ENCODE assay signal across 18 cellular contexts in the genomic region with DNA sequence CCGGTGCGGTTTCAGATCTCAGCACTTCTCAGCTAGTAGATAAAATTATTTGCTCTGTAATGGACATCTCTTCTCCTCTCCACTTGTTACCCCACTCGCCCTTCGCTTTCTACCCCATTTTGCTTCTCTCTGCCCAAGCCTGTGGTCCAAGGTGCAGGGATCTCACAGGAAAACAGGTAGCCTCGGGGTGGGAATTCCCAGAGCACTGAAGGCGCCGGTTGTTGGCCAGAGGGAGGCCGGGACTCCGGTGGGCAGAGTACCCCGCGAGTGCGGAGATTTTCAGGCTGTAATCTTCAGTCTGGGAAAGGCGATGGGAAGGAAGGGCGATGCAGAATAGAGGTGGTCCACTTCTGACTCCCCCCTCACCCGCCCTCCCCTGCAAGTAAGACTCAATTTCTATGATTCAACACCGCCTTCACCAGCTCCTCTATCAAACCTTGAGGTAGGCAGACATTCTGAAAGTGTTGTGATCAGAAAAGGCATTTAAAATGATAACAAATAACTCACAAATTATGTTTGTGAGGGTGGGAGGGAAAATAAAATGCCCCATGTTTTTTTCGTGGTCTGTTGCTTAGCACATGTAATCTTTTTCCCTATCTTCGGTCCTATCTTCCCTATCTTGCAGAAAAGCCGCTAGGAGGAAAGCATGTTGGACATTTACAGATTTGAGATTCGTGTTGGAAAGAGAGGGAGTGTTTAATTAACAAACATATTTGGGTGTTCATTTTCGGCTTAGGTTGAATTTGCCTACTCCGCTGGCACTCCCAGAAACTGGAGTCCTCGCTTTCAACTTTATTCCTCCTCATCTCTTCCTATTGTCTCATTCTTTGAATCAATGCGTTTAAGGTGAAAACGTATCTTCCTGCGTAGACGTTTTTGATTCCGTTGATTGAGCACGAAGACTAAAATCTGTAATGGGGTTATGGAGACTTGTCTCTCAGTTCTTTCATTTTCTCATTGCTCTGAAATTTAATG. TPM values are rescaled to one million over a fixed set of nuclear protein-coding genes. Genes with fewer than 3 reads are reported as not detected.
A peak's percentile ranks its signal among the peaks of the same experiment; 100 is the strongest.
DNase-seq lines count a peak whose midpoint lies in the region; ATAC-seq and TF ChIP-seq lines count a peak whose summit lies in the region.
"Had no signal": no experiment of that assay in that cellular context is flagged by ENCODE, and none has a peak within 500 bp of the region (broad histone marks: within the 10 kb centered on the region; RNA-seq: fewer than 3 reads in every experiment).

No MANE protein-coding gene starts in this region.

- H3K9me2 ChIP-seq in PC-3 (replicated peaks; ENCODE audit: low read length) (no peaks in the 10 kb centered on the region), SK-N-SH (0 out of 2 replicates have a peak, but pooled peaks cover 3% of the 10 kb centered on the region)

- no peaks in the 10 kb centered on the region for H4K20me1 ChIP-seq in PC-3 (ENCODE audit: low read length)
- H4K20me1 ChIP-seq in SK-N-SH (ENCODE audit: insufficient read depth) = no peaks in the 10 kb centered on the region
- H4K20me1 ChIP-seq: BLaER1 had no signal

- H3K27ac Mint-ChIP-seq in HFFc6 (no peak overlapping the region), brain (peak overlapping the region; percentile 31 to 100 (median 98)), nephron (no peak overlapping the region)

- 8% methylated on average over 24 of the region's 29 CpGs for WGBS in SK-N-SH (ENCODE audit: low lambda C conversion rate)

- no peak for TF ChIP-seq RAD21 in SK-N-SH (IDR thresholded peaks at IDR 0.05; ENCODE audit: low read length)

- H3K27me3 Mint-ChIP-seq in HFFc6 (ENCODE audit: insufficient read depth) (peaks cover 49% of the 10 kb centered on the region), brain (peaks cover 78% of the 10 kb centered on the region), nephron (ENCODE audit: low read depth) (peaks cover 100% of the 10 kb centered on the region)

- intact Hi-C loops in PC-3 (cut with micrococcal nuclease) = loop anchor here (5.0 kb wide), 1 partner anchor 762 kb away; no protein-coding TSS in a partner anchor

- DNase-seq in DMS153 treated with DMSO at 0.1 percent for 48 hours (lab: John Stamatoyannopoulos, UW; ENCODE audit: unreplicated experiment) = peak; percentile 53
- DNase-seq in HFFc6 = no peak
- DNase-seq in stimulated activated CD4-positive, alpha-beta T cell treated with anti-CD3 and anti-CD28 coated beads, Interleukin-12 subunit alpha, Interleukin-12 subunit beta, amount 100 ng/mL, for 4 hours = no peak
- no peak for DNase-seq in PC-3
- DNase-seq in SK-N-SH = no peak
- DNase-seq: aorta, KG1, kidney, mucosa of descending colon, SHP77, T-helper 9 cell had no signal

- ATAC-seq in PC-3 = no peak
- ATAC-seq in GM21526 (IDR thresholded peaks at IDR 0.05; ENCODE audit: low FRiP score, unreplicated experiment) = no peak
- ATAC-seq: mucosa of descending colon had no signal

- BruUV-seq in PC-3 (replicated peaks; lab: Mats Ljungman, UMichigan) = no TSS peak

- no peak for TF ChIP-seq EP300 in SK-N-SH (IDR thresholded peaks at IDR 0.05; ENCODE audit: borderline replicate concordance in 1 of 2, low read depth in 1 of 2, low read length in 1 of 2)

- H2AFZ ChIP-seq in PC-3 (ENCODE audit: low read length) = no peak overlapping the region
- no peak overlapping the region for H2AFZ ChIP-seq in SK-N-SH (ENCODE audit: low read depth)

- H3F3A ChIP-seq in PC-3 (ENCODE audit: low read length, unreplicated experiment) (no peaks in the 10 kb centered on the region), SK-N-SH (replicated peaks; ENCODE audit: insufficient read depth) (no peaks in the 10 kb centered on the region)

- no peak overlapping the region for H3K9ac ChIP-seq in PC-3 (ENCODE audit: low read length)
- H3K9ac ChIP-seq in SK-N-SH = no peak overlapping the region
- H3K9ac ChIP-seq: BLaER1 had no signal

- POLR2A ChIA-PET in PC-3 (lab: Charles Lee; ENCODE audit: unreplicated experiment) (interaction anchor here (0.7 kb wide), 1 partner anchor 10 kb away, joined by 6 read pairs; no protein-coding TSS in a partner anchor), SK-N-SH (lab: Yijun Ruan, JAX) (no interaction called here)

- H3K4me3 Mint-ChIP-seq in HFFc6 (peak overlapping the region; percentile 42; the same call in 1 of the 2 replicates), brain (peak overlapping the region; percentile 84 to 98 (median 90)), nephron (peak overlapping the region in 2 of 3 experiments; percentile 49 to 66)

- H3K9me3 Mint-ChIP-seq in HFFc6 = no peaks in the 10 kb centered on the region; the same call in 1 of the 2 replicates
- H3K9me3 Mint-ChIP-seq in brain = peaks cover 0 to 26% (median 3%) of the 10 kb centered on the region in 5 experiments
- H3K9me3 Mint-ChIP-seq in nephron = peaks cover 3% of the 10 kb centered on the region

- H3K79me2 ChIP-seq in PC-3 (ENCODE audit: low read length) (no peaks in the 10 kb centered on the region), SK-N-SH (ENCODE audit: insufficient read depth) (no peaks in the 10 kb centered on the region)

- H3K36me3 Mint-ChIP-seq in HFFc6 (ENCODE audit: low read depth) (0 out of 2 replicates have a peak, but pooled peaks cover 9% of the 10 kb centered on the region), brain (peaks cover 74% of the 10 kb centered on the region), nephron (ENCODE audit: low read depth) (no peaks in the 10 kb centered on the region)

- no peaks in the 10 kb centered on the region for H3K9me3 ChIP-seq in PC-3 (ENCODE audit: low read length)
- H3K9me3 ChIP-seq in SK-N-SH = no peaks in the 10 kb centered on the region
- H3K9me3 ChIP-seq: mucosa of descending colon, upper lobe of left lung had no signal

- CTCF ChIA-PET in PC-3 (lab: Charles Lee) = interaction anchor here (0.7 kb wide), 1 partner anchor 442 kb away, joined by 3 read pairs; no protein-coding TSS in a partner anchor
- CTCF ChIA-PET in SK-N-SH (lab: Yijun Ruan, JAX) = interaction anchor here (1.8 kb wide), 1 partner anchor 18 kb away, joined by 10 read pairs; no protein-coding TSS in a partner anchor

- TF ChIP-seq CTCF in HFFc6 (IDR thresholded peaks at IDR 0.05) (no peak), brain (conservative IDR thresholded peaks at IDR 0.05) (peak in 1 of 2 experiments; percentile 27), nephron (IDR thresholded peaks at IDR 0.05; ENCODE audit: unreplicated experiment in 3 of 3) (no peak), PC-3 (conservative IDR thresholded peaks at IDR 0.05; ENCODE audit: low read depth, low read length) (no peak), SK-N-SH (IDR thresholded peaks at IDR 0.05) (no peak)

- H3K27me3 ChIP-seq in PC-3 (ENCODE audit: low read length) (peaks cover 98% of the 10 kb centered on the region), SK-N-SH (ENCODE audit: insufficient read depth) (peaks cover 53% of the 10 kb centered on the region)

- H3K36me3 ChIP-seq in PC-3 (ENCODE audit: low read depth, low read length) (no peaks in the 10 kb centered on the region), SK-N-SH (replicated peaks in 1 of 2; ENCODE audit: control insufficient read depth in 1 of 2, insufficient read depth in 2 of 2, low read length in 1 of 2) (no peaks in the 10 kb centered on the region)
- H3K36me3 ChIP-seq: BLaER1, upper lobe of left lung had no signal

- H3K4me1 Mint-ChIP-seq in HFFc6 (ENCODE audit: low read depth) = peaks cover 19% of the 10 kb centered on the region
- H3K4me1 Mint-ChIP-seq in brain = peaks cover 18% of the 10 kb centered on the region
- H3K4me1 Mint-ChIP-seq in nephron = peaks cover 8% of the 10 kb centered on the region

- H3K4me3 ChIP-seq in PC-3 (ENCODE audit: low read length) (no peak overlapping the region), SK-N-SH (ENCODE audit: low read depth in 2 of 2, low read length in 1 of 2) (peak overlapping the region in 1 of 2 experiments; percentile 50; a peak in 1 of 4 replicates)
- H3K4me3 ChIP-seq: BLaER1, mucosa of descending colon, upper lobe of left lung had no signal

- H3K4me2 ChIP-seq in PC-3 (ENCODE audit: low read length) = no peak overlapping the region
- no peak overlapping the region for H3K4me2 ChIP-seq in SK-N-SH
- H3K4me2 ChIP-seq: BLaER1 had no signal

- H3K27ac ChIP-seq in PC-3 (ENCODE audit: low read length) (no peak overlapping the region), SK-N-SH (ENCODE audit: low read depth in 2 of 2, low read length in 1 of 2) (no peak overlapping the region)
- H3K27ac ChIP-seq: BLaER1, upper lobe of left lung had no signal

- no peaks in the 10 kb centered on the region for H3K4me1 ChIP-seq in PC-3 (ENCODE audit: insufficient read depth, low read length)
- H3K4me1 ChIP-seq in SK-N-SH (ENCODE audit: control insufficient read depth in 1 of 2, insufficient read depth in 2 of 2, low read depth in 1 of 2, low read length in 1 of 2) = no peaks in the 10 kb centered on the region
- H3K4me1 ChIP-seq: BLaER1 had no signal

TF ChIP-seq in SK-N-SH, 30 proteins besides CTCF, POLR2A, EP300 and RAD21 (continues in another document):
- TF ChIP-seq MXI1 (IDR thresholded peaks at IDR 0.05; ENCODE audit: low read depth, low read length) (no peak), MEF2A (IDR thresholded peaks at IDR 0.05; ENCODE audit: borderline replicate concordance, low read depth) (no peak), GATA2 (CRISPR knock-in tag; IDR thresholded peaks at IDR 0.05) (no peak), FOXJ3 (CRISPR knock-in tag; IDR thresholded peaks at IDR 0.05) (no peak), TEAD4 (IDR thresholded peaks at IDR 0.05; ENCODE audit: borderline replicate concordance, insufficient read depth) (no peak), RFX5 (IDR thresholded peaks at IDR 0.05; ENCODE audit: low read length) (no peak), RXRA (IDR thresholded peaks at IDR 0.05; ENCODE audit: borderline replicate concordance, low read depth) (no peak)
- TF ChIP-seq, protein P1, sequence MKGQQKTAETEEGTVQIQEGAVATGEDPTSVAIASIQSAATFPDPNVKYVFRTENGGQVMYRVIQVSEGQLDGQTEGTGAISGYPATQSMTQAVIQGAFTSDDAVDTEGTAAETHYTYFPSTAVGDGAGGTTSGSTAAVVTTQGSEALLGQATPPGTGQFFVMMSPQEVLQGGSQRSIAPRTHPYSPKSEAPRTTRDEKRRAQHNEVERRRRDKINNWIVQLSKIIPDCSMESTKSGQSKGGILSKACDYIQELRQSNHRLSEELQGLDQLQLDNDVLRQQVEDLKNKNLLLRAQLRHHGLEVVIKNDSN (IDR thresholded peaks at IDR 0.05; ENCODE audit: borderline replicate concordance, low read depth) = no peak
- TF ChIP-seq, protein P2, sequence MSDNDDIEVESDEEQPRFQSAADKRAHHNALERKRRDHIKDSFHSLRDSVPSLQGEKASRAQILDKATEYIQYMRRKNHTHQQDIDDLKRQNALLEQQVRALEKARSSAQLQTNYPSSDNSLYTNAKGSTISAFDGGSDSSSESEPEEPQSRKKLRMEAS (IDR thresholded peaks at IDR 0.05; ENCODE audit: low read depth) = no peak

RNA-seq across cellular contexts. Expression of a gene that starts 8.5 kb away (rescaled TPM):
- total RNA-seq in HFFc6 (2021; fragmentation: NEBNext Ultra II Directional; extraction: Animal tissue kit (Norgen Biotek cat#: 25700)) = under 1 TPM in 1 of 6 experiments, not detected in 5; 0.06 TPM
- polyA plus RNA-seq in brain (ENCODE audit: insufficient read depth, low read depth, low replicate concordance) (28.3 TPM), SK-N-SH (2012; rRNA removed) (not detected in 2 replicates)
- total RNA-seq in PC-3 (2014; rRNA removed) = not detected in 2 replicates
- polyA plus RNA-seq in SK-N-SH (2012; cell fraction: cytosol; rRNA removed) = not detected in 2 replicates
- not detected in 2 replicates for polyA plus RNA-seq in SK-N-SH (2012; cell fraction: nucleus; rRNA removed)
- total RNA-seq: aorta, dermis blood vessel endothelial cell, kidney, mucosa of descending colon, posterior vena cava, upper lobe of left lung had no signal
- polyA plus RNA-seq: aorta had no signal

Comparison
In these comparisons a context has a peak if more than half of its experiments do, and no peak if none do; other contexts are left out.
1. H3K27ac Mint-ChIP-seq: peak in brain (5 of 5); none in HFFc6 (single experiment) and nephron (0 of 3).
2. Peak in every context shown above with its lines, with median percentiles within 50 percentile points of each other: H3K4me3 Mint-ChIP-seq.